Comparison of ENCODE assay signal across 1 cellular context in genomic region chr1:177780096-177780700, GRCh38.
TF ChIP-seq lines count a peak whose summit lies in the region.

No MANE protein-coding gene starts in this region.

TF ChIP-seq in GM23338, 12 proteins besides CTCF, POLR2A, EP300 and RAD21 (continued from another document):
- TF ChIP-seq ZNF462 (CRISPR knock-in tag; IDR thresholded peaks at IDR 0.05), result no peak
- no peak for TF ChIP-seq STAT1 (IDR thresholded peaks at IDR 0.05; ENCODE audit: unreplicated experiment)
- TF ChIP-seq ETS1 (IDR thresholded peaks at IDR 0.05), result no peak
- no peak for TF ChIP-seq ZNF114 (CRISPR knock-in tag; IDR thresholded peaks at IDR 0.05)
